ENCODE assay signal across 24 cellular contexts in the genomic region with DNA sequence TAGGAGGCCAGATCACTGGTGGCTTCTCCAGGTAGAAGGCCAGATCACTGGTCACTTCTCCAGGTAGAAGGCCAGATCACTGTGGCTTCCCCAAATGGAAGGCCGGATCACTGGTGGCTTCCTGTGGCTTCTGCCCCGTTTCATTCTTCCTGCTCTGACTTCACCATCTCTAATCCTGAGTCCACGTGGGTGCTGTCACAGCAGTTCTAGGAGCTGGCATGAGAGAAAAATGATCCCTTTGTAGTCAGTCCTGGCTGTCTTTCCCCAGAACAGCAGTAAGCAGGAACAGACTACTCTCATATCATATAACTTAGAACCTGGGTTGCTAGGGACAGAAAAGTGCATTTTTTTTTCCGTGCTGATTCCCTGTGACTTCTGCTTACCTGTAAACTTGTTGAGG.
DNase-seq lines count a peak whose midpoint lies in the region; ATAC-seq, FAIRE-seq and TF ChIP-seq lines count a peak whose summit lies in the region.
"Had no signal": no experiment of that assay in that cellular context is flagged by ENCODE, and none has a peak within 500 bp of the region (broad histone marks: within the 10 kb centered on the region; RNA-seq: fewer than 3 reads in every experiment).

No MANE protein-coding gene starts in this region.

- H3K4me1 ChIP-seq in K562 (replicated peaks in 1 of 2; ENCODE audit: control insufficient read depth in 2 of 2, insufficient read depth in 2 of 2, low read length in 2 of 2) (peaks cover 0 to 11% of the 10 kb centered on the region in 2 experiments; a peak in 1 of 5 replicates), pancreas (no peaks in the 10 kb centered on the region), thymus (ENCODE audit: control insufficient read depth, insufficient read depth, low read length) (no peaks in the 10 kb centered on the region)
- H3K4me1 ChIP-seq: BE2C had no signal

- TF ChIP-seq POLR2A in K562 (conservative IDR thresholded peaks at IDR 0.05), result no peak

- no peaks in the 10 kb centered on the region for H3K9me1 ChIP-seq in K562 (ENCODE audit: control insufficient read depth, insufficient read depth, low read length)

- H3K9me3 ChIP-seq in K562 (replicated peaks; ENCODE audit: control insufficient read depth, insufficient read depth, low read depth, low read length) (no peaks in the 10 kb centered on the region), pancreas (no peaks in the 10 kb centered on the region), thymus (ENCODE audit: control insufficient read depth) (no peaks in the 10 kb centered on the region)
- H3K9me3 ChIP-seq: BE2C had no signal

- no peaks in the 10 kb centered on the region for H3K9me3 Mint-ChIP-seq in endothelial cell (ENCODE audit: unreplicated experiment)
- H3K9me3 Mint-ChIP-seq: CD14-positive monocyte; CD8-positive, alpha-beta memory T cell had no signal

- TF ChIP-seq RAD21 in K562 (CRISPR knock-in tag; conservative IDR thresholded peaks at IDR 0.05 in 1 of 2, IDR thresholded peaks at IDR 0.05 in 1 of 2), result no peak

- 53% methylated on average over 4 of the region's 4 CpGs for WGBS in K562 (ENCODE audit: insufficient coverage, low coverage, missing lambda C conversion rate)
- 74 to 83% methylated on average over 4 of the region's 4 CpGs for WGBS in pancreas, 2 donors
- 81% methylated on average over 4 of the region's 4 CpGs for WGBS in thymus

- TF ChIP-seq EP300 in K562 (IDR thresholded peaks at IDR 0.05; ENCODE audit: low read length), result no peak

- no peak overlapping the region for H3K4me3 ChIP-seq in K562
- no peak overlapping the region for H3K4me3 ChIP-seq in pancreas
- no peak overlapping the region for H3K4me3 ChIP-seq in thymus (ENCODE audit: low read length)

- in situ Hi-C loops in K562 (cut with MboI), result no loop called here

- POLR2A ChIA-PET in K562 (lab: Yijun Ruan, JAX), result interaction anchor here (0.7 to 1.4 kb wide), 2 partner anchors 10 to 17 kb away, joined by 3 to 4 read pairs; no protein-coding TSS in a partner anchor

- H3K27ac ChIP-seq in K562 (ENCODE audit: extremely low read depth, low read depth, low read length), result no peak overlapping the region
- H3K27ac ChIP-seq in pancreas, result no peak overlapping the region
- H3K27ac ChIP-seq in thymus (ENCODE audit: low read depth), result peak overlapping the region; percentile 18

- no peaks in the 10 kb centered on the region for H3K4me1 Mint-ChIP-seq in endothelial cell (ENCODE audit: unreplicated experiment)
- H3K4me1 Mint-ChIP-seq: CD14-positive monocyte; CD8-positive, alpha-beta memory T cell had no signal

- FAIRE-seq in K562 (lab: Jason Lieb, UNC) (peak; percentile 51), pancreas (lab: Jason Lieb, UNC) (no peak)
- FAIRE-seq: GM12892, H54 had no signal

- no peak overlapping the region for H3K4me2 ChIP-seq in K562 (ENCODE audit: insufficient read depth, low read length)

- ATAC-seq in K562 (no peak), pancreas (peak in 3 of 4 donors; percentile 21 to 49 (median 30)), HG02588 (IDR thresholded peaks at IDR 0.05; ENCODE audit: unreplicated experiment) (no peak)

- no TSS peak for BruUV-seq in K562 (replicated peaks; lab: Mats Ljungman, UMichigan)

- peaks cover 3% of the 10 kb centered on the region for H3K27me3 Mint-ChIP-seq in endothelial cell (ENCODE audit: unreplicated experiment)
- H3K27me3 Mint-ChIP-seq: CD8-positive, alpha-beta memory T cell had no signal

- H4K20me1 ChIP-seq in K562 (replicated peaks; ENCODE audit: control insufficient read depth, insufficient read depth, low read length), result no peaks in the 10 kb centered on the region; the same call in 1 of the 2 replicates

- H3K36me3 Mint-ChIP-seq in endothelial cell (ENCODE audit: low read depth, unreplicated experiment), result no peaks in the 10 kb centered on the region

- intact Hi-C loops in K562 (cut with micrococcal nuclease) (no loop called here), pancreas (cut with DNase I) (no loop called here)

- H2AFZ ChIP-seq in K562 (ENCODE audit: low read depth, low read length), result no peak overlapping the region

- H3K27ac Mint-ChIP-seq in endothelial cell (ENCODE audit: unreplicated experiment), result no peak overlapping the region

- no peak overlapping the region for H3K4me3 Mint-ChIP-seq in endothelial cell (ENCODE audit: unreplicated experiment)
- H3K4me3 Mint-ChIP-seq: CD14-positive monocyte; CD8-positive, alpha-beta memory T cell had no signal

- H3K27me3 ChIP-seq in K562 (ENCODE audit: control insufficient read depth in 2 of 2, insufficient read depth in 2 of 2, low read length in 2 of 2) (no peaks in the 10 kb centered on the region), pancreas (no peaks in the 10 kb centered on the region), thymus (ENCODE audit: control insufficient read depth, insufficient read depth) (no peaks in the 10 kb centered on the region)
- H3K27me3 ChIP-seq: BE2C had no signal

- DNase-seq in K562 (ENCODE audit: extremely low read depth in 1 of 4, low spot score in 3 of 4) (peak in 1 of 4 experiments; percentile 5), hippocampal formation (lab: John Stamatoyannopoulos, UW) (peak; percentile 9 to 28), pancreas (no peak), NCI-H2107 (lab: John Stamatoyannopoulos, UW) (no peak), endothelial cell (ENCODE audit: low spot score) (no peak)
- DNase-seq: BE2C; Calu3; CD8-positive, alpha-beta memory T cell; DMS79 treated with DMSO at 0.1 percent for 48 hours; KG1; MM.1S; NCI-H1417; NCI-H1694; NCI-H2029 treated with DMSO at 0.1 percent for 48 hours; NCI-H2227 treated with DMSO at 0.1 percent for 48 hours; NCI-H526 treated with DMSO at 0.1 percent for 48 hours; Right ventricle myocardium superior; RPMI8226; SW 1271 had no signal

- H3K36me3 ChIP-seq in K562 (ENCODE audit: control insufficient read depth, insufficient read depth, low read length) (peaks cover 12% of the 10 kb centered on the region; the same call in 1 of the 3 replicates), pancreas (no peaks in the 10 kb centered on the region), thymus (ENCODE audit: control insufficient read depth, insufficient read depth) (peaks cover 10% of the 10 kb centered on the region)

- H3K9ac ChIP-seq in K562 (ENCODE audit: insufficient read depth in 1 of 2, low read depth in 2 of 2, low read length in 2 of 2), result no peak overlapping the region

- CTCF ChIA-PET in K562 (lab: Yijun Ruan, JAX; ENCODE audit: low intra/inter-chr PET ratio), result interaction anchor here (0.7 kb wide), 1 partner anchor 529 kb away, joined by 3 read pairs; no protein-coding TSS in a partner anchor

- H3K79me2 ChIP-seq in K562 (ENCODE audit: control insufficient read depth, insufficient read depth, low read length), result no peaks in the 10 kb centered on the region

- TF ChIP-seq CTCF in K562 (IDR thresholded peaks at IDR 0.05 in 2 of 3, conservative IDR thresholded peaks at IDR 0.05 in 1 of 3; ENCODE audit: insufficient read depth in 2 of 3, low read depth in 1 of 3, low read length in 3 of 3) (no peak), pancreas (IDR thresholded peaks at IDR 0.05) (no peak), endothelial cell (IDR thresholded peaks at IDR 0.05; ENCODE audit: unreplicated experiment) (no peak)

TF ChIP-seq in K562, 482 proteins besides CTCF, POLR2A, EP300 and RAD21 (continues in another document):
- TF ChIP-seq ETS2 (tag; IDR thresholded peaks at IDR 0.05; ENCODE audit: borderline replicate concordance, poor library complexity, severe bottlenecking) (no peak), PTRF (tag; IDR thresholded peaks at IDR 0.05) (no peak), ZNF124 (CRISPR knock-in tag; IDR thresholded peaks at IDR 0.05) (no peak), ELF4 (CRISPR knock-in tag; IDR thresholded peaks at IDR 0.05) (no peak), NCOA6 (IDR thresholded peaks at IDR 0.05) (no peak), ZNF512 (tag; IDR thresholded peaks at IDR 0.05) (no peak), SMAD3 (CRISPR knock-in tag; conservative IDR thresholded peaks at IDR 0.05) (no peak), CHCHD3 (CRISPR knock-in tag; IDR thresholded peaks at IDR 0.05) (no peak), SUPT5H (IDR thresholded peaks at IDR 0.05) (no peak), GABPB2 (CRISPR knock-in tag; conservative IDR thresholded peaks at IDR 0.05) (no peak), BCL6 (CRISPR knock-in tag; IDR thresholded peaks at IDR 0.05) (no peak), MYNN (IDR thresholded peaks at IDR 0.05) (no peak), MYNN (CRISPR knock-in tag; IDR thresholded peaks at IDR 0.05) (no peak), PURB (CRISPR knock-in tag; IDR thresholded peaks at IDR 0.05; ENCODE audit: low read depth) (no peak), L3MBTL2 (IDR thresholded peaks at IDR 0.05) (no peak), RFX1 (IDR thresholded peaks at IDR 0.05) (no peak)
- TF ChIP-seq, protein P1, sequence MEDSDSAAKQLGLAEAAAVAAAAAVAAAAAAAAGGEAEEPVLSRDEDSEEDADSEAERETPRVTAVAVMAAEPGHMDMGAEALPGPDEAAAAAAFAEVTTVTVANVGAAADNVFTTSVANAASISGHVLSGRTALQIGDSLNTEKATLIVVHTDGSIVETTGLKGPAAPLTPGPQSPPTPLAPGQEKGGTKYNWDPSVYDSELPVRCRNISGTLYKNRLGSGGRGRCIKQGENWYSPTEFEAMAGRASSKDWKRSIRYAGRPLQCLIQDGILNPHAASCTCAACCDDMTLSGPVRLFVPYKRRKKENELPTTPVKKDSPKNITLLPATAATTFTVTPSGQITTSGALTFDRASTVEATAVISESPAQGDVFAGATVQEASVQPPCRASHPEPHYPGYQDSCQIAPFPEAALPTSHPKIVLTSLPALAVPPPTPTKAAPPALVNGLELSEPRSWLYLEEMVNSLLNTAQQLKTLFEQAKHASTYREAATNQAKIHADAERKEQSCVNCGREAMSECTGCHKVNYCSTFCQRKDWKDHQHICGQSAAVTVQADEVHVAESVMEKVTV (CRISPR knock-in tag; IDR thresholded peaks at IDR 0.05), result no peak

Comparison
In these comparisons a context has a peak if more than half of its experiments do, and no peak if none do; other contexts are left out.
1. ATAC-seq: peak in pancreas (3 of 4); none in K562 (single experiment) and HG02588 (single experiment).
2. DNase-seq: peak in hippocampal formation (2 of 2); none in pancreas (0 of 6), NCI-H2107 (single experiment) and endothelial cell (single experiment).